Comparison of ENCODE assay signal across 16 cellular contexts in the genomic region with DNA sequence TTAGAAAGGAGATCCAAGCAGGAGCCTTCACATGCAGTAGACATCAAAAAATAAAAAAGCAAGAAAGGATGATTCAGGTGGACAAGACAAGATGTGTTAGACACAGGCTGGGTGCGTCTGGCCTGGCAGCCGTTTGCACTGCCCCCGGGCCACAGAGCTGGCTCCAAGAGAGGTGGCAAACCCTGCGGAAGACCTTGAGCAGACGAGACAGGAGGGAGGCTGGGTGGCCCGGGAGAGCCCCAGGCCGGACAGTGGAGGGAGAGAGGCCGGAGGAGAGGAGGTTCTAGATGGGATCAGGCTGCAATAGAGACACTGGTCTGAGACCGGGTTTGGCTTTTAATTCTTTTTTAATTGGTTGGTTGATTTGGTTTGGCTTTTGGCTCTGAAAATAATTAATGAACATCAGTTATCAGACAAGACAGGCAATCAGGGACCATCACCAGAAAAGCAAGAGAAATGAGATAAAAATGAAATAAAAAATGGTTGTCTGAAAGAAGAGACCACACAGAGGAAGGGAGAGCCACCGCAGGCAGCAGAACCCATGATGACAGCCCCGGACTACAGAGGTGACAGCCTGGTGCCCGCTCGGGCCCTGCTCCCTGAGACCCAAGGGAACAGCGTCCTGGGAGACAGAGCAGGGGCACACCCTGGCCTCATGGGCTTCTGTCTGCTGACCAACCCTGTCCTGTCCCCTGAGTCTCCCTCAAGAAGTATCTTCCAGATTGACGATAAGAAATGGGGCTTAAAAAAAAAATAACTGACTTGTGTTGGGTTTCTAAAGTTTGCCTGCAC.
A peak's percentile ranks its signal among the peaks of the same experiment; 100 is the strongest.
DNase-seq lines count a peak whose midpoint lies in the region; ATAC-seq, FAIRE-seq and TF ChIP-seq lines count a peak whose summit lies in the region.
"Had no signal": no experiment of that assay in that cellular context is flagged by ENCODE, and none has a peak within 500 bp of the region (broad histone marks: within the 10 kb centered on the region; RNA-seq: fewer than 3 reads in every experiment).

No MANE protein-coding gene starts in this region.

- no peak overlapping the region for H3K14ac ChIP-seq in H1 (ENCODE audit: insufficient read length)

- no peak overlapping the region for H4K5ac ChIP-seq in H1 (ENCODE audit: insufficient read length, low read depth, low read length)

- no peak overlapping the region for H3K4me2 ChIP-seq in H1 (ENCODE audit: insufficient read depth in 1 of 2, low read depth in 2 of 2, low read length in 2 of 2)

- BruUV-seq in Calu3 (replicated peaks; lab: Mats Ljungman, UMichigan) = no TSS peak

- H3K27ac Mint-ChIP-seq in type B pancreatic cell (peak overlapping the region; percentile 5), Calu3 (ENCODE audit: unreplicated experiment) (no peak overlapping the region)

- no peak overlapping the region for H2BK120ac ChIP-seq in H1 (replicated peaks; ENCODE audit: low read depth, low read length)

- H3K36me3 ChIP-seq in left ventricle myocardium inferior (no peaks in the 10 kb centered on the region), SJCRH30 (no peaks in the 10 kb centered on the region), H1 (ENCODE audit: control insufficient read depth in 2 of 4, insufficient read depth in 4 of 4, low read length in 3 of 4) (no peaks in the 10 kb centered on the region)
- H3K36me3 ChIP-seq: Peyer's patch had no signal

- H3K27ac ChIP-seq in left ventricle myocardium inferior (replicated peaks) (peak overlapping the region; percentile 14), SJCRH30 (peak overlapping the region; percentile 72), H1 (ENCODE audit: low read depth, low read length) (no peak overlapping the region)

- H3K9me3 ChIP-seq in left ventricle myocardium inferior (replicated peaks) = no peaks in the 10 kb centered on the region
- no peaks in the 10 kb centered on the region for H3K9me3 ChIP-seq in SJCRH30 (replicated peaks)
- no peaks in the 10 kb centered on the region for H3K9me3 ChIP-seq in H1 (ENCODE audit: insufficient read depth in 2 of 2, low read depth in 1 of 2, low read length in 1 of 2)
- H3K9me3 ChIP-seq: Caco-2, Peyer's patch had no signal

- no peaks in the 10 kb centered on the region for H3K79me1 ChIP-seq in H1 (ENCODE audit: low read depth, low read length)

- H3K79me2 ChIP-seq in H1 (ENCODE audit: control insufficient read depth in 1 of 2, insufficient read depth in 2 of 2, low read length in 2 of 2) = no peaks in the 10 kb centered on the region

- no peak overlapping the region for H3K4ac ChIP-seq in H1 (replicated peaks; ENCODE audit: insufficient read length, low read depth, low read length)

- TF ChIP-seq POLR2A in H1 (IDR thresholded peaks at IDR 0.05; ENCODE audit: control extremely low read depth in 1 of 2, low read depth in 2 of 2, low read length in 2 of 2) = no peak

- no peak for TF ChIP-seq RAD21 in H1 (IDR thresholded peaks at IDR 0.05 in 1 of 2, conservative IDR thresholded peaks at IDR 0.05 in 1 of 2; ENCODE audit: low read depth in 2 of 2, low read length in 2 of 2)

- H4K8ac ChIP-seq in H1 (ENCODE audit: extremely low read depth, insufficient read depth, low read length) = peak overlapping the region; percentile 9; the same call in 1 of the 2 replicates

- H3K9ac ChIP-seq in H1 (replicated peaks in 1 of 4; ENCODE audit: extremely low read depth in 1 of 4, low read depth in 3 of 4, low read length in 3 of 4) = no peak overlapping the region

- no peak overlapping the region for H4K91ac ChIP-seq in H1 (replicated peaks; ENCODE audit: insufficient read length, low read length)

- no peak overlapping the region for H2AK5ac ChIP-seq in H1 (ENCODE audit: low read depth, low read length)

- no peak overlapping the region for H3K18ac ChIP-seq in H1 (ENCODE audit: extremely low read depth, low read length)

- no peak overlapping the region for H2AFZ ChIP-seq in H1 (ENCODE audit: low read length)

- intact Hi-C loops in left ventricle myocardium inferior (cut with micrococcal nuclease) (no loop called here), Right ventricle myocardium superior (cut with DNase I) (no loop called here), Calu3 (cut with micrococcal nuclease; ENCODE audit: unreplicated experiment) (no loop called here)

- H2BK12ac ChIP-seq in H1 (ENCODE audit: low read depth, low read length) = no peak overlapping the region

- peaks cover 16% of the 10 kb centered on the region for H3K4me1 ChIP-seq in left ventricle myocardium inferior
- peaks cover 38% of the 10 kb centered on the region for H3K4me1 ChIP-seq in SJCRH30
- peaks cover 0 to 2% (median under 1%) of the 10 kb centered on the region in 4 experiments; a peak in 2 of 7 replicates for H3K4me1 ChIP-seq in H1 (replicated peaks in 1 of 4; ENCODE audit: control insufficient read depth in 3 of 4, insufficient read depth in 4 of 4, low read length in 3 of 4)
- H3K4me1 ChIP-seq: Caco-2, Peyer's patch had no signal

- 91% methylated on average over 14 of the region's 15 CpGs; no CpG with 5 or more reads in 1 of the 2 experiments for WGBS in H1 (ENCODE audit: extremely low coverage in 1 of 2, insufficient coverage in 1 of 2, insufficient read length in 1 of 2, insufficient replicate concordance in 2 of 2, low coverage in 1 of 2, low lambda C conversion rate in 2 of 2, missing lambda C conversion rate in 1 of 2), 2 experiments

- H3K23ac ChIP-seq in H1 (ENCODE audit: insufficient read length) = no peak overlapping the region

- no peak overlapping the region for H2BK20ac ChIP-seq in H1 (ENCODE audit: low read length)

- no peak overlapping the region for H2BK5ac ChIP-seq in H1 (ENCODE audit: low read depth, low read length)

- no peak for FAIRE-seq in H1 (lab: Jason Lieb, UNC)

- H4K20me1 ChIP-seq in H1 (replicated peaks in 1 of 2; ENCODE audit: control insufficient read depth in 1 of 2, insufficient read depth in 2 of 2, low read length in 2 of 2) = no peaks in the 10 kb centered on the region

- CTCF ChIA-PET in H1 (lab: Charles Lee; ENCODE audit: partially characterized antibody) = interaction anchor here (0.7 to 13.0 kb wide), 6 partner anchors 15 to 1908 kb away, joined by 3 to 173 read pairs (median 4); no protein-coding TSS in a partner anchor
- CTCF ChIA-PET in Calu3 (lab: Charles Lee) = no interaction called here

- no peak overlapping the region for H3K4me3 ChIP-seq in left ventricle myocardium inferior
- no peak overlapping the region for H3K4me3 ChIP-seq in SJCRH30
- no peak overlapping the region for H3K4me3 ChIP-seq in H1 (ENCODE audit: extremely low read depth in 1 of 4, insufficient read depth in 2 of 4, low read depth in 3 of 4, low read length in 4 of 4)
- H3K4me3 ChIP-seq: Peyer's patch had no signal

- TF ChIP-seq EP300 in H1 (IDR thresholded peaks at IDR 0.05; ENCODE audit: borderline replicate concordance in 1 of 2, low read depth in 2 of 2, low read length in 2 of 2) = no peak

- H3K27me3 ChIP-seq in left ventricle myocardium inferior (ENCODE audit: low read depth) (peaks cover 26% of the 10 kb centered on the region), SJCRH30 (no peaks in the 10 kb centered on the region), H1 (replicated peaks in 1 of 4; ENCODE audit: control insufficient read depth in 3 of 4, extremely low read depth in 1 of 4, insufficient read depth in 3 of 4, low read length in 3 of 4) (no peaks in the 10 kb centered on the region; a peak in 3 of 7 replicates)
- H3K27me3 ChIP-seq: Peyer's patch had no signal

- H3K9me3 Mint-ChIP-seq in type B pancreatic cell = no peaks in the 10 kb centered on the region
- no peaks in the 10 kb centered on the region for H3K9me3 Mint-ChIP-seq in Calu3 (ENCODE audit: low read depth, unreplicated experiment)

- TF ChIP-seq CTCF in left ventricle myocardium inferior (IDR thresholded peaks at IDR 0.05; ENCODE audit: borderline replicate concordance) (no peak), H1 (IDR thresholded peaks at IDR 0.05; ENCODE audit: control extremely low read depth in 1 of 3, insufficient read depth in 1 of 3, low read depth in 1 of 3, low read length in 3 of 3) (no peak), type B pancreatic cell (conservative IDR thresholded peaks at IDR 0.05) (no peak), Calu3 (IDR thresholded peaks at IDR 0.05; ENCODE audit: unreplicated experiment) (no peak)

- peaks cover 13% of the 10 kb centered on the region for H3K27me3 Mint-ChIP-seq in type B pancreatic cell
- H3K27me3 Mint-ChIP-seq in Calu3 (ENCODE audit: unreplicated experiment) = peaks cover 9% of the 10 kb centered on the region

- H3K4me3 Mint-ChIP-seq in type B pancreatic cell = no peak overlapping the region
- no peak overlapping the region for H3K4me3 Mint-ChIP-seq in Calu3 (ENCODE audit: low read depth, unreplicated experiment)

- POLR2A ChIA-PET in H1 (lab: Charles Lee; ENCODE audit: partially characterized antibody) = interaction anchor here (0.6 to 0.7 kb wide), 2 partner anchors 37 to 244 kb away, joined by 3 to 4 read pairs; no protein-coding TSS in a partner anchor

- H3K23me2 ChIP-seq in H1 (ENCODE audit: low read depth, low read length) = no peaks in the 10 kb centered on the region

- DNase-seq in left ventricle myocardium inferior = no peak
- DNase-seq in Right ventricle myocardium superior = no peak
- DNase-seq in SJCRH30 = no peak
- no peak for DNase-seq in H1 (ENCODE audit: low read depth in 1 of 2, low spot score in 2 of 2)
- DNase-seq in type B pancreatic cell (ENCODE audit: extremely low spot score, unreplicated experiment) = no peak
- DNase-seq in NCI-H69 (lab: John Stamatoyannopoulos, UW) = no peak
- no peak for DNase-seq in Calu3
- DNase-seq: Caco-2, DMS53, NCI-H1092, NCI-H2081 treated with DMSO at 0.1 percent for 48 hours, NCI-H510A, Peyer's patch, SHP77 had no signal

- H3K4me1 Mint-ChIP-seq in type B pancreatic cell (ENCODE audit: unreplicated experiment) (peaks cover 21% of the 10 kb centered on the region), Calu3 (ENCODE audit: low read depth, unreplicated experiment) (peaks cover 8% of the 10 kb centered on the region)

- no peak overlapping the region for H2BK15ac ChIP-seq in H1 (ENCODE audit: low read length)

- H3K56ac ChIP-seq in H1 (replicated peaks; ENCODE audit: insufficient read length, low read depth, low read length) = no peak overlapping the region

- ATAC-seq in Right ventricle myocardium superior (ENCODE audit: poor library complexity) (no peak), HG03139 (IDR thresholded peaks at IDR 0.05; ENCODE audit: unreplicated experiment) (no peak)
- ATAC-seq: HCT116 had no signal

- H3K36me3 Mint-ChIP-seq in type B pancreatic cell (peaks cover 5% of the 10 kb centered on the region), Calu3 (ENCODE audit: insufficient read depth, unreplicated experiment) (peaks cover 6% of the 10 kb centered on the region)

TF ChIP-seq in H1, 55 proteins besides CTCF, POLR2A, EP300 and RAD21 (continues in another document):
- no peak for TF ChIP-seq NANOG (IDR thresholded peaks at IDR 0.05; ENCODE audit: insufficient read depth, low read depth, low read length, poor library complexity, severe bottlenecking)
